In genomic region chr7:31934551-31934950, GRCh38 we compare ENCODE assay signal across 1 cellular context.
TF ChIP-seq lines count a peak whose summit lies in the region.

No MANE protein-coding gene starts in this region.

TF ChIP-seq in A549, 52 proteins besides CTCF, POLR2A, EP300 and RAD21 (continued from another document):
- TF ChIP-seq HMGXB4 (CRISPR knock-in tag; IDR thresholded peaks at IDR 0.05; ENCODE audit: borderline replicate concordance) (no peak), CHD4 (IDR thresholded peaks at IDR 0.05; ENCODE audit: borderline replicate concordance) (no peak), SREBF2 (IDR thresholded peaks at IDR 0.05) (no peak)
